In genomic region chrX:8724176-8724757, GRCh38 we compare ENCODE assay signal across 15 cellular contexts. TPM values are rescaled to one million over a fixed set of nuclear protein-coding genes. Genes with fewer than 3 reads are reported as not detected.
DNase-seq lines count a peak whose midpoint lies in the region; ATAC-seq and TF ChIP-seq lines count a peak whose summit lies in the region.
"Had no signal": no experiment of that assay in that cellular context is flagged by ENCODE, and none has a peak within 500 bp of the region (broad histone marks: within the 10 kb centered on the region; RNA-seq: fewer than 3 reads in every experiment).

No MANE protein-coding gene starts in this region.

- no peaks in the 10 kb centered on the region for H3K9me3 Mint-ChIP-seq in osteocyte (ENCODE audit: unreplicated experiment)
- H3K9me3 Mint-ChIP-seq: activated CD4-positive, alpha-beta T cell treated with anti-CD3 and anti-CD28 coated beads, Interleukin-2, amount 10 ng/mL, durations not matched to agents 24 days and 14 days had no signal

- no peaks in the 10 kb centered on the region for H3K36me3 Mint-ChIP-seq in osteocyte (ENCODE audit: unreplicated experiment)

- H3K36me3 ChIP-seq in osteoblast (ENCODE audit: insufficient read depth, low read length) = no peaks in the 10 kb centered on the region
- H3K36me3 ChIP-seq: SJCRH30 had no signal

- peak; percentile 23 to 32 for DNase-seq in NCI-H524 (lab: John Stamatoyannopoulos, UW)
- DNase-seq in NCI-H524 treated with DMSO at 0.1 percent for 48 hours (lab: John Stamatoyannopoulos, UW) = no peak
- peak; percentile 31 for DNase-seq in amniotic epithelial cell (ENCODE audit: low read depth)
- no peak for DNase-seq in osteocyte (ENCODE audit: extremely low spot score, unreplicated experiment)
- DNase-seq in osteoblast (ENCODE audit: insufficient read length, low spot score, missing footprints) = no peak
- DNase-seq in effector CD8-positive, alpha-beta T cell (lab: John Stamatoyannopoulos, UW) = no peak
- DNase-seq in activated naive CD4-positive, alpha-beta T cell (lab: John Stamatoyannopoulos, UW) = no peak
- DNase-seq: activated CD4-positive, alpha-beta T cell treated with anti-CD3 and anti-CD28 coated beads, Interleukin-2, amount 10 ng/mL, durations not matched to agents 24 days and 14 days; NCI-H446; occipital lobe; SJCRH30; stimulated activated naive CD8-positive, alpha-beta T cell treated with anti-CD3 and anti-CD28 coated beads, Interleukin-15, Interleukin-2, amounts not matched to agents 100 U/mL and 50 U/mL, for 24 hours had no signal

- H3K4me1 ChIP-seq in osteoblast (ENCODE audit: insufficient read depth, low read length) = no peaks in the 10 kb centered on the region
- H3K4me1 ChIP-seq: SJCRH30 had no signal

- no peak overlapping the region for H3K27ac Mint-ChIP-seq in osteocyte (ENCODE audit: unreplicated experiment)
- H3K27ac Mint-ChIP-seq: activated CD4-positive, alpha-beta T cell treated with anti-CD3 and anti-CD28 coated beads, Interleukin-2, amount 10 ng/mL, durations not matched to agents 24 days and 14 days had no signal

- H2AFZ ChIP-seq in osteoblast (ENCODE audit: low read length) = no peak overlapping the region

- H3K4me3 Mint-ChIP-seq in osteocyte (ENCODE audit: unreplicated experiment) = no peak overlapping the region
- H3K4me3 Mint-ChIP-seq: activated CD4-positive, alpha-beta T cell treated with anti-CD3 and anti-CD28 coated beads, Interleukin-2, amount 10 ng/mL, durations not matched to agents 24 days and 14 days had no signal

- no peaks in the 10 kb centered on the region for H3K9me3 ChIP-seq in osteoblast (ENCODE audit: low read depth, low read length)
- H3K9me3 ChIP-seq: SJCRH30 had no signal

- H3K4me1 Mint-ChIP-seq in osteocyte (ENCODE audit: unreplicated experiment) = no peaks in the 10 kb centered on the region
- H3K4me1 Mint-ChIP-seq: activated CD4-positive, alpha-beta T cell treated with anti-CD3 and anti-CD28 coated beads, Interleukin-2, amount 10 ng/mL, durations not matched to agents 24 days and 14 days had no signal

- H3K79me2 ChIP-seq in osteoblast (ENCODE audit: insufficient read depth, low read length) = no peaks in the 10 kb centered on the region

- H4K20me1 ChIP-seq in osteoblast (ENCODE audit: insufficient read depth, low read length) = no peaks in the 10 kb centered on the region

- peaks cover 17% of the 10 kb centered on the region for H3K27me3 Mint-ChIP-seq in osteocyte (ENCODE audit: unreplicated experiment)

- no peaks in the 10 kb centered on the region for H3K27me3 ChIP-seq in osteoblast (ENCODE audit: insufficient read depth, low read length)
- H3K27me3 ChIP-seq: SJCRH30 had no signal

- H3K4me2 ChIP-seq in osteoblast (ENCODE audit: insufficient read depth, low read length) = no peak overlapping the region

- H3K4me3 ChIP-seq in osteoblast (ENCODE audit: insufficient read depth, low read length) = no peak overlapping the region
- H3K4me3 ChIP-seq: SJCRH30 had no signal

- H3K27ac ChIP-seq in osteoblast (ENCODE audit: low read depth, low read length) = no peak overlapping the region
- H3K27ac ChIP-seq: SJCRH30 had no signal

- peak; percentile 57 for ATAC-seq in HG03342 (IDR thresholded peaks at IDR 0.05; ENCODE audit: unreplicated experiment)
- ATAC-seq: HCT116; left lobe of liver; stimulated activated naive CD8-positive, alpha-beta T cell treated with anti-CD3 and anti-CD28 coated beads, Interleukin-15, Interleukin-2, amounts not matched to agents 100 U/mL and 50 U/mL, for 24 hours had no signal

- TF ChIP-seq CTCF in osteocyte (IDR thresholded peaks at IDR 0.05) (peak; percentile 5), osteoblast (IDR thresholded peaks at IDR 0.05; ENCODE audit: extremely low read depth, low read depth, low read length) (no peak)

RNA-seq across cellular contexts. Expression of gene ANOS1, which starts 7.7 kb away (rescaled TPM):
- total RNA-seq in osteocyte (0.08 TPM in 2 replicates), osteoblast (1.1 and 1.5 TPM in 2 replicates)
- total RNA-seq: activated CD4-positive, alpha-beta T cell treated with anti-CD3 and anti-CD28 coated beads, Interleukin-2, amount 10 ng/mL, durations not matched to agents 24 days and 14 days; SJCRH30 had no signal

Comparison
In these comparisons a context has a peak if more than half of its experiments do, and no peak if none do; other contexts are left out.
1. DNase-seq: peak in NCI-H524 (2 of 2) and amniotic epithelial cell (single experiment); none in NCI-H524 treated with DMSO at 0.1 percent for 48 hours (single experiment), osteocyte (single experiment), osteoblast (single experiment), effector CD8-positive, alpha-beta T cell (single experiment) and activated naive CD4-positive, alpha-beta T cell (0 of 4).